8 cellular contexts compared by ENCODE assay signal in genomic region chr15:55407631-55407948, GRCh38. TPM values are rescaled to one million over a fixed set of nuclear protein-coding genes. Genes with fewer than 3 reads are reported as not detected.
DNase-seq lines count a peak whose midpoint lies in the region; ATAC-seq and TF ChIP-seq lines count a peak whose summit lies in the region.

No MANE protein-coding gene starts in this region.

- no peaks in the 10 kb centered on the region for H3K36me3 ChIP-seq in HUES6 (ENCODE audit: control insufficient read depth, insufficient read depth, low read length)
- H3K36me3 ChIP-seq in left ventricle myocardium inferior: no peaks in the 10 kb centered on the region
- no peaks in the 10 kb centered on the region for H3K36me3 ChIP-seq in gastrocnemius medialis

- H3K9me3 ChIP-seq in HUES6 (ENCODE audit: control insufficient read depth, insufficient read depth, low read depth, low read length) (no peaks in the 10 kb centered on the region), left ventricle myocardium inferior (replicated peaks) (no peaks in the 10 kb centered on the region), gastrocnemius medialis (no peaks in the 10 kb centered on the region)

- H3K4me1 ChIP-seq in HUES6 (ENCODE audit: control insufficient read depth, insufficient read depth, low read length): no peaks in the 10 kb centered on the region
- H3K4me1 ChIP-seq in left ventricle myocardium inferior: peaks cover 62% of the 10 kb centered on the region
- peaks cover 26 to 37% of the 10 kb centered on the region in 2 donors for H3K4me1 ChIP-seq in gastrocnemius medialis

- intact Hi-C loops in left ventricle myocardium inferior (cut with micrococcal nuclease): no loop called here
- intact Hi-C loops in gastrocnemius medialis (cut with DNase I; ENCODE audit: low total_unique reads): loop anchor here (1.0 to 5.0 kb wide), 2 partner anchors 177 to 225 kb away; no protein-coding TSS in a partner anchor

- peak overlapping the region; percentile 89 for H3K27ac Mint-ChIP-seq in T-helper 1 cell treated with Interleukin-12 subunit alpha and Interleukin-12 subunit beta and Interleukin-4 antibody, amounts not matched to agents 30 μg/mL and 1 μg/mL, for 36 hours
- H3K27ac Mint-ChIP-seq in activated T-cell treated with anti-CD3 and anti-CD28 coated beads, Interleukin-2, amount 50 U/mL, for 72 hours: peak overlapping the region; percentile 89

- no peak for TF ChIP-seq CTCF in left ventricle myocardium inferior (IDR thresholded peaks at IDR 0.05; ENCODE audit: borderline replicate concordance)
- no peak for TF ChIP-seq CTCF in gastrocnemius medialis (IDR thresholded peaks at IDR 0.05 in 4 of 5, conservative IDR thresholded peaks at IDR 0.05 in 1 of 5)

- H3K27me3 ChIP-seq in HUES6 (ENCODE audit: control insufficient read depth, insufficient read depth, low read length) (no peaks in the 10 kb centered on the region), left ventricle myocardium inferior (ENCODE audit: low read depth) (no peaks in the 10 kb centered on the region), gastrocnemius medialis (no peaks in the 10 kb centered on the region)

- H3K4me1 Mint-ChIP-seq in T-helper 1 cell treated with Interleukin-12 subunit alpha and Interleukin-12 subunit beta and Interleukin-4 antibody, amounts not matched to agents 30 μg/mL and 1 μg/mL, for 36 hours (ENCODE audit: low read depth): peaks cover 29% of the 10 kb centered on the region
- peaks cover 50% of the 10 kb centered on the region for H3K4me1 Mint-ChIP-seq in activated T-cell treated with anti-CD3 and anti-CD28 coated beads, Interleukin-2, amount 50 U/mL, for 72 hours (ENCODE audit: low read depth)

- no peak for TF ChIP-seq POLR2A in gastrocnemius medialis (IDR thresholded peaks at IDR 0.05)

- no peak for ATAC-seq in activated T-cell treated with anti-CD3 and anti-CD28 coated beads, Interleukin-2, amount 50 U/mL, for 72 hours (replicated peaks in 1 of 2)
- ATAC-seq in gastrocnemius medialis: peak; percentile 5 to 23
- no peak for ATAC-seq in HG02852 (IDR thresholded peaks at IDR 0.05; ENCODE audit: unreplicated experiment)
- no peak for ATAC-seq in HG03342 (IDR thresholded peaks at IDR 0.05; ENCODE audit: unreplicated experiment)

- H3K36me3 Mint-ChIP-seq in T-helper 1 cell treated with Interleukin-12 subunit alpha and Interleukin-12 subunit beta and Interleukin-4 antibody, amounts not matched to agents 30 μg/mL and 1 μg/mL, for 36 hours (ENCODE audit: low read depth): peaks cover 2% of the 10 kb centered on the region
- H3K36me3 Mint-ChIP-seq in activated T-cell treated with anti-CD3 and anti-CD28 coated beads, Interleukin-2, amount 50 U/mL, for 72 hours (ENCODE audit: insufficient read depth in 2 of 2): peaks cover 0 to 2% of the 10 kb centered on the region in 2 donors

- H3K4me3 Mint-ChIP-seq in T-helper 1 cell treated with Interleukin-12 subunit alpha and Interleukin-12 subunit beta and Interleukin-4 antibody, amounts not matched to agents 30 μg/mL and 1 μg/mL, for 36 hours: peak overlapping the region; percentile 89
- peak overlapping the region; percentile 90 to 95 for H3K4me3 Mint-ChIP-seq in activated T-cell treated with anti-CD3 and anti-CD28 coated beads, Interleukin-2, amount 50 U/mL, for 72 hours

- DNase-seq in T-helper 1 cell (no peak), left ventricle myocardium inferior (no peak), gastrocnemius medialis (no peak)
- no peak for DNase-seq in activated T-cell treated with anti-CD3 and anti-CD28 coated beads, Interleukin-2, amount 50 U/mL, for 72 hours

- peak overlapping the region; percentile 55 for H3K9ac ChIP-seq in HUES6 (ENCODE audit: low read length)

- H3K27ac ChIP-seq in HUES6 (ENCODE audit: low read depth, low read length) (no peak overlapping the region), left ventricle myocardium inferior (replicated peaks) (peak overlapping the region; percentile 96), gastrocnemius medialis (peak overlapping the region; percentile 89 to 96 (median 92))

- in situ Hi-C loops in gastrocnemius medialis (cut with MboI; ENCODE audit: low sequenced_read_pairs in 4 of 4): loop anchor here in 1 of 4 donors (25.0 kb wide), 1 partner anchor 95 kb away; the partner anchor contains the start of genes PIGB and PIGBOS1

- H3K9me3 Mint-ChIP-seq in T-helper 1 cell treated with Interleukin-12 subunit alpha and Interleukin-12 subunit beta and Interleukin-4 antibody, amounts not matched to agents 30 μg/mL and 1 μg/mL, for 36 hours: no peaks in the 10 kb centered on the region
- no peaks in the 10 kb centered on the region for H3K9me3 Mint-ChIP-seq in activated T-cell treated with anti-CD3 and anti-CD28 coated beads, Interleukin-2, amount 50 U/mL, for 72 hours

- H3K4me3 ChIP-seq in HUES6 (ENCODE audit: low read depth, low read length) (peak overlapping the region; percentile 83), left ventricle myocardium inferior (peak overlapping the region; percentile 85), gastrocnemius medialis (peak overlapping the region; percentile 75 to 84 (median 78))

- H3K27me3 Mint-ChIP-seq in T-helper 1 cell treated with Interleukin-12 subunit alpha and Interleukin-12 subunit beta and Interleukin-4 antibody, amounts not matched to agents 30 μg/mL and 1 μg/mL, for 36 hours (ENCODE audit: low read depth): no peaks in the 10 kb centered on the region
- H3K27me3 Mint-ChIP-seq in activated T-cell treated with anti-CD3 and anti-CD28 coated beads, Interleukin-2, amount 50 U/mL, for 72 hours (ENCODE audit: low read depth): no peaks in the 10 kb centered on the region

RNA-seq across cellular contexts. Expression of gene CCPG1, which starts 0.6 kb away (rescaled TPM):
- total RNA-seq in activated T-cell treated with anti-CD3 and anti-CD28 coated beads, Interleukin-2, amount 50 U/mL, for 72 hours: 10 to 100 TPM; 34.0 to 43.1 TPM
- 94.6 TPM for total RNA-seq in left ventricle myocardium inferior
- total RNA-seq in gastrocnemius medialis: 100 to 1,000 TPM in 2 of 4 donors, 10 to 100 TPM in 2; 61.6 to 142 (median 103) TPM

RNA-seq across cellular contexts. Expression of gene PIERCE2, which starts 0.7 kb away (rescaled TPM):
- under 1 TPM in 1 of 2 donors, not detected in 1; 0.69 TPM for total RNA-seq in activated T-cell treated with anti-CD3 and anti-CD28 coated beads, Interleukin-2, amount 50 U/mL, for 72 hours
- total RNA-seq in left ventricle myocardium inferior (8.7 TPM), gastrocnemius medialis (10 to 100 TPM in 1 of 4 donors, 1 to 10 TPM in 3; 5.1 to 11.8 (median 6.0) TPM)

Comparison
In these comparisons a context has a peak if more than half of its experiments do, and no peak if none do; other contexts are left out.
1. ATAC-seq: peak in gastrocnemius medialis (2 of 2); none in activated T-cell treated with anti-CD3 and anti-CD28 coated beads, Interleukin-2, amount 50 U/mL, for 72 hours (0 of 2), HG02852 (single experiment) and HG03342 (single experiment).
2. Peak in every context shown above with its lines, with median percentiles within 50 percentile points of each other: H3K4me3 ChIP-seq.